Comparison of ENCODE assay signal across 14 cellular contexts in the genomic region with DNA sequence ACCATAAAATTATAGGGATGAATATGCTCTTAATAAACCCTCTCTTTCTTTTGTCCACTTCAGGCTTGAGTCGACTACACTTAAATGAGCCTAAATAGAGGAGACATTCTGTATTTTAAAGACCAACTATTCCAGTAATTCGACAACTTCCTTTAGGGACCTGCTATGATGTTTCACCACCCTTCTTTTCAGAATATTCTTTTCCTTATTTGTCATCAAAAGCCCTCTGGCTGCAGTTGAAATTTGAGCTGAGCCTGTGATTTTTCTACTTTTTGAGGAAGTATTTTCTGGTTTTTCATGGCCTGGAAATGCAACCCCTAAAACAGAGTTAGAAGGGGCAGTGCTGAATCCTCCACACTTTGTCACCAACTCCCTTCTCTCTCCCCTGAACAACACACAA.
"Had no signal": no experiment of that assay in that cellular context is flagged by ENCODE, and none has a peak within 500 bp of the region (broad histone marks: within the 10 kb centered on the region; RNA-seq: fewer than 3 reads in every experiment).

No MANE protein-coding gene starts in this region.

- ATAC-seq: effector memory CD8-positive, alpha-beta T cell; gastroesophageal sphincter; natural killer cell; psoas muscle; sciatic nerve had no signal

- H3K9me3 ChIP-seq: gastroesophageal sphincter, psoas muscle, upper lobe of left lung had no signal

- DNase-seq: activated CD4-positive, alpha-beta T cell treated with anti-CD3 and anti-CD28 coated beads for 4 hours; activated naive CD4-positive, alpha-beta T cell; central memory CD4-positive, alpha-beta T cell; cortex of kidney; effector memory CD8-positive, alpha-beta T cell; natural killer cell; psoas muscle; stimulated activated CD4-positive, alpha-beta T cell treated with anti-CD3 and anti-CD28 coated beads, Interleukin-2, amount 100 ng/mL, for 48 hours; stimulated activated naive CD4-positive, alpha-beta T cell treated with Interleukin-2 at 50 U/mL for 16 hours; upper lobe of left lung; WERI-Rb-1 had no signal

- H3K4me1 ChIP-seq: gastroesophageal sphincter, psoas muscle, upper lobe of left lung had no signal

- H3K27me3 ChIP-seq: gastroesophageal sphincter, upper lobe of left lung had no signal

- H3K27ac ChIP-seq: epithelial cell of prostate, gastroesophageal sphincter, psoas muscle, upper lobe of left lung, WERI-Rb-1 had no signal

- H3K36me3 ChIP-seq: gastroesophageal sphincter, upper lobe of left lung, WERI-Rb-1 had no signal

- H3K4me3 ChIP-seq: gastroesophageal sphincter, psoas muscle, upper lobe of left lung had no signal
